ENCODE assay signal across 8 cellular contexts in the genomic region with DNA sequence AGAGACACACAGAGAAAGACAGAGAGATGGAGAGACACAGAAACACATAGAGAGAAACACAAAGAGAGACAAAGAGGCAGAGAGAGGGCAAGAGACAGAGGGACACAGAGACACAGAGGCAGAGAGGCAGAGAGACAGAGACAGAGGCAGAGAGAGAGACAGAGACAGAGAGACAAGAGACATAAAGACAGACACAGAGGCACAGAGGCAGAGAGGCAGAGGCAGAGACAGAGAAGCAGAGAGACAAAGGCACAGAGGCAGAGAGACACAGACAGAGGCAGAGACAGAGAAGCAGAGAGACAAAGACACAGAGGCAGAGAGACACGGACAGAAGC. TPM values are rescaled to one million over a fixed set of nuclear protein-coding genes. Genes with fewer than 3 reads are reported as not detected.
DNase-seq lines count a peak whose midpoint lies in the region; ATAC-seq, FAIRE-seq and TF ChIP-seq lines count a peak whose summit lies in the region.
"Had no signal": no experiment of that assay in that cellular context is flagged by ENCODE, and none has a peak within 500 bp of the region (broad histone marks: within the 10 kb centered on the region; RNA-seq: fewer than 3 reads in every experiment).

No MANE protein-coding gene starts in this region.

- H3K9me3 Mint-ChIP-seq in CD8-positive, alpha-beta memory T cell = no peaks in the 10 kb centered on the region
- H3K9me3 Mint-ChIP-seq in effector memory CD8-positive, alpha-beta T cell = no peaks in the 10 kb centered on the region

- in situ Hi-C loops in Panc1 (cut with HindIII; ENCODE audit: low pct_unique_long_range_greater_than_20kb, low sequenced_read_pairs) = no loop called here
- in situ Hi-C loops in transverse colon (cut with MboI; ENCODE audit: low pct_ligation_motif_present in 1 of 4, low pct_unique_long_range_greater_than_20kb in 1 of 4, low sequenced_read_pairs in 3 of 4) = no loop called here

- CTCF ChIA-PET in CD8-positive, alpha-beta memory T cell (lab: Charles Lee) = interaction anchor here (1.1 to 3.4 kb wide), 2 partner anchors 151 to 154 kb away, joined by 3 to 13 read pairs; no protein-coding TSS in a partner anchor
- CTCF ChIA-PET in Panc1 (lab: Charles Lee) = interaction anchor here (0.5 to 0.6 kb wide), 2 partner anchors 28 to 137 kb away, joined by 3 to 5 read pairs; no protein-coding TSS in a partner anchor

- peaks cover 47 to 77% (median 55%) of the 10 kb centered on the region in 3 donors for H3K4me1 Mint-ChIP-seq in CD8-positive, alpha-beta memory T cell
- peaks cover 53 to 57% of the 10 kb centered on the region in 2 donors for H3K4me1 Mint-ChIP-seq in effector memory CD8-positive, alpha-beta T cell (ENCODE audit: low read depth in 2 of 2)

- H3K4me1 ChIP-seq in CD8-positive, alpha-beta memory T cell (ENCODE audit: insufficient read depth, low read length) = peaks cover 59% of the 10 kb centered on the region
- peaks cover 10% of the 10 kb centered on the region for H3K4me1 ChIP-seq in Panc1 (ENCODE audit: control insufficient read depth, insufficient read depth, low read length)
- H3K4me1 ChIP-seq in pancreas = peaks cover 27 to 54% (median 53%) of the 10 kb centered on the region in 3 donors
- H3K4me1 ChIP-seq in transverse colon = peaks cover 0 to 14% (median 6%) of the 10 kb centered on the region in 4 donors

- no peak for TF ChIP-seq POLR2A in transverse colon (IDR thresholded peaks at IDR 0.05)

- no peak for FAIRE-seq in pancreas (lab: Jason Lieb, UNC)

- POLR2A ChIA-PET in CD8-positive, alpha-beta memory T cell (lab: Charles Lee) = interaction anchor here (1.1 kb wide), 1 partner anchor 103 kb away, joined by 4 read pairs; no protein-coding TSS in a partner anchor
- POLR2A ChIA-PET in Panc1 (lab: Charles Lee) = no interaction called here

- H3K36me3 ChIP-seq in CD8-positive, alpha-beta memory T cell (ENCODE audit: insufficient read depth, low read length) = no peaks in the 10 kb centered on the region
- H3K36me3 ChIP-seq in Panc1 (ENCODE audit: control insufficient read depth, insufficient read depth, low read length) (no peaks in the 10 kb centered on the region), pancreas (no peaks in the 10 kb centered on the region), transverse colon (no peaks in the 10 kb centered on the region)

- TF ChIP-seq EP300 in transverse colon (IDR thresholded peaks at IDR 0.05; ENCODE audit: low read depth) = no peak

- no peaks in the 10 kb centered on the region for H3K27me3 ChIP-seq in CD8-positive, alpha-beta memory T cell (ENCODE audit: insufficient read depth, low read length, poor library complexity, severe bottlenecking)
- H3K27me3 ChIP-seq in Panc1 (ENCODE audit: control insufficient read depth, insufficient read depth, low read length) = no peaks in the 10 kb centered on the region
- no peaks in the 10 kb centered on the region for H3K27me3 ChIP-seq in pancreas
- no peaks in the 10 kb centered on the region for H3K27me3 ChIP-seq in transverse colon

- H3K27ac Mint-ChIP-seq in CD8-positive, alpha-beta memory T cell = peak overlapping the region; percentile 91 to 98 (median 95)
- H3K27ac Mint-ChIP-seq in effector memory CD8-positive, alpha-beta T cell = peak overlapping the region; percentile 88 to 97

- peak overlapping the region; percentile 37 for H3K4me3 ChIP-seq in CD8-positive, alpha-beta memory T cell (ENCODE audit: low read length)
- H3K4me3 ChIP-seq in Panc1 (ENCODE audit: low read depth in 2 of 2, low read length in 2 of 2) (no peak overlapping the region), pancreas (no peak overlapping the region), transverse colon (no peak overlapping the region)

- H3K27me3 Mint-ChIP-seq in CD8-positive, alpha-beta memory T cell = peaks cover 0 to 1% of the 10 kb centered on the region in 2 donors
- no peaks in the 10 kb centered on the region for H3K27me3 Mint-ChIP-seq in effector memory CD8-positive, alpha-beta T cell

- peak overlapping the region; percentile 18 for H3K27ac ChIP-seq in CD8-positive, alpha-beta memory T cell (ENCODE audit: low read depth, low read length)
- H3K27ac ChIP-seq in Panc1 (ENCODE audit: low read length) (peak overlapping the region; percentile 25; the same call in 1 of the 2 replicates), pancreas (peak overlapping the region; percentile 39 to 97 (median 94)), transverse colon (peak overlapping the region in 1 of 4 donors; percentile 2)

- 72 to 74% methylated on average over 1 of the region's 1 CpG for WGBS in pancreas, 2 donors
- 74% methylated on average over 1 of the region's 1 CpG; no CpG with 5 or more reads in 1 of the 2 donors for WGBS in transverse colon (ENCODE audit: low coverage in 1 of 2), 2 donors

- no peak for DNase-seq in CD8-positive, alpha-beta memory T cell
- DNase-seq in Panc1 (ENCODE audit: low read depth, low spot score) (no peak), pancreas (peak in 1 of 6 donors; percentile 4), transverse colon (no peak), NCI-H1417 (lab: John Stamatoyannopoulos, UW) (no peak)
- DNase-seq in effector memory CD8-positive, alpha-beta T cell = no peak
- DNase-seq: NCI-H226 had no signal

- ATAC-seq in Panc1 = no peak
- ATAC-seq in effector memory CD8-positive, alpha-beta T cell (replicated peaks) = peak; percentile 5
- ATAC-seq in pancreas = no peak
- ATAC-seq in HG02588 (IDR thresholded peaks at IDR 0.05; ENCODE audit: unreplicated experiment) = no peak

- TF ChIP-seq CTCF in Panc1 (IDR thresholded peaks at IDR 0.05) (no peak), pancreas (IDR thresholded peaks at IDR 0.05) (no peak), transverse colon (IDR thresholded peaks at IDR 0.05) (no peak)

- no peaks in the 10 kb centered on the region for H3K9me3 ChIP-seq in CD8-positive, alpha-beta memory T cell (ENCODE audit: low read length)
- H3K9me3 ChIP-seq in Panc1 (ENCODE audit: control insufficient read depth, insufficient read depth, low read depth, low read length) (no peaks in the 10 kb centered on the region), pancreas (no peaks in the 10 kb centered on the region), transverse colon (no peaks in the 10 kb centered on the region)

- intact Hi-C loops in Panc1 (cut with micrococcal nuclease; ENCODE audit: unreplicated experiment) (no loop called here), pancreas (cut with DNase I) (no loop called here), transverse colon (cut with DNase I; ENCODE audit: low total_unique reads) (no loop called here)

- no peaks in the 10 kb centered on the region for H3K36me3 Mint-ChIP-seq in CD8-positive, alpha-beta memory T cell
- peaks cover 4% of the 10 kb centered on the region for H3K36me3 Mint-ChIP-seq in effector memory CD8-positive, alpha-beta T cell (ENCODE audit: insufficient read depth)

- BruUV-seq in Panc1 (replicated peaks; lab: Mats Ljungman, UMichigan) = no TSS peak

- peak overlapping the region; percentile 65 to 86 (median 81) for H3K4me3 Mint-ChIP-seq in CD8-positive, alpha-beta memory T cell
- H3K4me3 Mint-ChIP-seq in effector memory CD8-positive, alpha-beta T cell = peak overlapping the region; percentile 72 to 82

RNA-seq across cellular contexts. Expression of a gene that starts 6.3 kb away (rescaled TPM):
- total RNA-seq in CD8-positive, alpha-beta memory T cell = under 1 TPM in 1 of 2 experiments, not detected in 1; 0.33 TPM
- polyA plus RNA-seq in CD8-positive, alpha-beta memory T cell = not detected
- total RNA-seq in Panc1 (2021; ENCODE audit: unreplicated experiment) = 0.46 TPM
- 0.64 TPM for polyA plus RNA-seq in Panc1 (2012; ENCODE audit: insufficient read length)
- 1 to 10 TPM in 5 of 6 donors, not detected in 1; 2.5 to 8.7 (median 6.2) TPM for total RNA-seq in pancreas
- polyA plus RNA-seq in pancreas = 10 to 100 TPM; 28.9 to 57.4 TPM
- 10 to 100 TPM in 1 of 4 donors, 1 to 10 TPM in 1, not detected in 2; 3.5 to 35.9 TPM for total RNA-seq in transverse colon

RNA-seq across cellular contexts. Expression of a gene that starts 7.8 kb away (rescaled TPM):
- 100 to 1,000 TPM; 226 to 230 TPM for total RNA-seq in CD8-positive, alpha-beta memory T cell
- polyA plus RNA-seq in CD8-positive, alpha-beta memory T cell = 496 TPM
- 0.90 TPM for total RNA-seq in Panc1 (2021; ENCODE audit: unreplicated experiment)
- polyA plus RNA-seq in Panc1 (2012; ENCODE audit: insufficient read length) = 1.3 TPM
- 10 to 100 TPM in 3 of 6 donors, 1 to 10 TPM in 3; 2.4 to 26.8 (median 8.4) TPM for total RNA-seq in pancreas
- polyA plus RNA-seq in pancreas = 10 to 100 TPM in 1 of 2 donors, 1 to 10 TPM in 1; 8.6 to 20.6 TPM
- 10 to 100 TPM; 12.3 to 69.6 (median 23.2) TPM for total RNA-seq in transverse colon

RNA-seq across cellular contexts. Expression of a gene that starts 10.3 kb away (rescaled TPM):
- not detected for total RNA-seq in CD8-positive, alpha-beta memory T cell
- not detected for polyA plus RNA-seq in CD8-positive, alpha-beta memory T cell
- total RNA-seq in Panc1 (2021; ENCODE audit: unreplicated experiment) (3.5 TPM), pancreas (10 to 100 TPM in 3 of 6 donors, 1 to 10 TPM in 3; 3.6 to 34.2 (median 12.2) TPM), transverse colon (1 to 10 TPM in 2 of 4 donors, not detected in 2; 1.4 to 4.1 TPM)
- 1.9 TPM for polyA plus RNA-seq in Panc1 (2012; ENCODE audit: insufficient read length)
- polyA plus RNA-seq in pancreas = 10 to 100 TPM; 43.7 to 64.8 TPM

RNA-seq across cellular contexts. Expression of a gene that starts 46.6 kb away (rescaled TPM):
- total RNA-seq in CD8-positive, alpha-beta memory T cell = not detected
- 0.17 TPM for polyA plus RNA-seq in CD8-positive, alpha-beta memory T cell
- total RNA-seq in Panc1 (2021; ENCODE audit: unreplicated experiment) (not detected), pancreas (not detected), transverse colon (not detected)
- not detected for polyA plus RNA-seq in Panc1 (2012; ENCODE audit: insufficient read length)
- not detected for polyA plus RNA-seq in pancreas
